In the genomic region with DNA sequence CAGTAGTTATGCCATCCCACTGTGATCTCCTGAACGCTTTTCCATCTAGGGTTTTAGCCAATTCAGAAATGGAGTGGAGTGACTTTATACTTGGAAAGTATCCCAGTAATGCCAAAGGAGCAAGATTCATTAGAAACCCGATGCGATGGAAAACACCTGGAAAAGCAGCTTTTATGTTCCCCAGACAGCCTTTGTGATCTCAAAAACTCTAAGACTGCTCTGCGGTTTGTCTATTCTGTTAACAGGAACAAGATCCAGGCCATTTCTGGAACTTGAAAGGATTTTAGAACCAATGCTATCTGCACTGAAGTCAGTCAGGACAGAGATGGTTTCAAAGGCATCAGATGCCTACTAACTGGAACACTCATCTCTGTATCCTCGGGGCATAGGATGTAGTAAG, we compare ENCODE assay signal across 16 cellular contexts.
DNase-seq lines count a peak whose midpoint lies in the region; ATAC-seq and TF ChIP-seq lines count a peak whose summit lies in the region.
"Had no signal": no experiment of that assay in that cellular context is flagged by ENCODE, and none has a peak within 500 bp of the region (broad histone marks: within the 10 kb centered on the region; RNA-seq: fewer than 3 reads in every experiment).

No MANE protein-coding gene starts in this region.

- H3K27ac ChIP-seq in osteoblast (ENCODE audit: low read depth, low read length) (no peak overlapping the region), heart right ventricle (no peak overlapping the region)
- H3K27ac ChIP-seq: body of pancreas, psoas muscle had no signal

- H3K27me3 ChIP-seq in osteoblast (ENCODE audit: insufficient read depth, low read length), result no peaks in the 10 kb centered on the region
- H3K27me3 ChIP-seq in heart right ventricle, result no peaks in the 10 kb centered on the region
- H3K27me3 ChIP-seq: body of pancreas had no signal

- H3K9me3 ChIP-seq in osteoblast (ENCODE audit: low read depth, low read length) (no peaks in the 10 kb centered on the region), heart right ventricle (no peaks in the 10 kb centered on the region)
- H3K9me3 ChIP-seq: body of pancreas, psoas muscle had no signal

- H3K36me3 ChIP-seq in osteoblast (ENCODE audit: insufficient read depth, low read length) (peaks cover 2% of the 10 kb centered on the region), heart right ventricle (no peaks in the 10 kb centered on the region)

- peaks cover 81% of the 10 kb centered on the region for H3K79me2 ChIP-seq in osteoblast (ENCODE audit: insufficient read depth, low read length)

- no peak overlapping the region for H3K4me2 ChIP-seq in osteoblast (ENCODE audit: insufficient read depth, low read length)

- DNase-seq in NCI-H345 (lab: John Stamatoyannopoulos, UW) (peak; percentile 3), NCI-H345 treated with DMSO at 0.1 percent for 48 hours (lab: John Stamatoyannopoulos, UW; ENCODE audit: unreplicated experiment) (no peak), astrocyte of the spinal cord (ENCODE audit: low read depth, low spot score) (peak; percentile 61), left kidney (ENCODE audit: low read depth, low spot score) (peak; percentile 74), osteoblast (ENCODE audit: insufficient read length, low spot score, missing footprints) (no peak), NCI-H226 (no peak), heart right ventricle (no peak)
- no peak for DNase-seq in activated T-cell treated with anti-CD3 and anti-CD28 coated beads, Interleukin-2, amount 50 U/mL, for 1 hour
- DNase-seq: activated naive CD4-positive, alpha-beta T cell treated with anti-CD3 and anti-CD28 coated beads for 36 hours; body of pancreas; CD4-positive, alpha-beta memory T cell; EL; NCI-H2029 treated with DMSO at 0.1 percent for 48 hours; nephron progenitor cell; psoas muscle; RPMI8226 had no signal

- H2AFZ ChIP-seq in osteoblast (ENCODE audit: low read length), result no peak overlapping the region

- H3K4me1 ChIP-seq in osteoblast (ENCODE audit: insufficient read depth, low read length) (peaks cover 7% of the 10 kb centered on the region), heart right ventricle (peaks cover 0 to 58% (median 20%) of the 10 kb centered on the region in 9 donors)
- H3K4me1 ChIP-seq: body of pancreas, psoas muscle had no signal

- no peaks in the 10 kb centered on the region for H4K20me1 ChIP-seq in osteoblast (ENCODE audit: insufficient read depth, low read length)

- WGBS in heart right ventricle, 2 donors, result 59 to 77% methylated on average over 5 of the region's 5 CpGs

- in situ Hi-C loops in astrocyte of the spinal cord (cut with HindIII; ENCODE audit: low sequenced_read_pairs), result no loop called here

- H3K4me3 ChIP-seq in astrocyte of the spinal cord (ENCODE audit: low read depth, low read length) (no peak overlapping the region), osteoblast (ENCODE audit: insufficient read depth, low read length) (no peak overlapping the region), heart right ventricle (no peak overlapping the region)
- H3K4me3 ChIP-seq: body of pancreas, psoas muscle had no signal

- intact Hi-C loops in heart right ventricle (cut with DNase I), result no loop called here

- TF ChIP-seq CTCF in astrocyte of the spinal cord (IDR thresholded peaks at IDR 0.05; ENCODE audit: low read depth, low read length), result no peak
- TF ChIP-seq CTCF in osteoblast (IDR thresholded peaks at IDR 0.05; ENCODE audit: extremely low read depth, low read depth, low read length), result no peak
- no peak for TF ChIP-seq CTCF in heart right ventricle (IDR thresholded peaks at IDR 0.05)

- no peak for ATAC-seq in heart right ventricle
- ATAC-seq: body of pancreas, psoas muscle had no signal

Comparison
In these comparisons a context has a peak if more than half of its experiments do, and no peak if none do; other contexts are left out.
1. DNase-seq: peak in NCI-H345 (single experiment), astrocyte of the spinal cord (single experiment) and left kidney (single experiment); none in NCI-H345 treated with DMSO at 0.1 percent for 48 hours (single experiment), osteoblast (single experiment), NCI-H226 (single experiment), heart right ventricle (0 of 2) and activated T-cell treated with anti-CD3 and anti-CD28 coated beads, Interleukin-2, amount 50 U/mL, for 1 hour (single experiment).